26 cellular contexts compared by ENCODE assay signal in genomic region chr3:59695858-59696257, GRCh38.
DNase-seq lines count a peak whose midpoint lies in the region; ATAC-seq, FAIRE-seq and TF ChIP-seq lines count a peak whose summit lies in the region.
"Had no signal": no experiment of that assay in that cellular context is flagged by ENCODE, and none has a peak within 500 bp of the region (broad histone marks: within the 10 kb centered on the region; RNA-seq: fewer than 3 reads in every experiment).

No MANE protein-coding gene starts in this region.

- H3K9me3 Mint-ChIP-seq in stimulated activated memory B cell treated with anti-CD40 and anti-IgM and Interleukin-4, amounts not matched to agents 10 μg/mL and 1 μg/mL and 100 μg/mL, for 72 hours, result no peaks in the 10 kb centered on the region
- H3K9me3 Mint-ChIP-seq: GM23338 had no signal

- no peaks in the 10 kb centered on the region for H3K9me3 ChIP-seq in mucosa of descending colon
- no peaks in the 10 kb centered on the region for H3K9me3 ChIP-seq in small intestine (ENCODE audit: control insufficient read depth, low read depth)
- H3K9me3 ChIP-seq: A549, BE2C had no signal

- H3K4me3 Mint-ChIP-seq in stimulated activated memory B cell treated with anti-CD40 and anti-IgM and Interleukin-4, amounts not matched to agents 10 μg/mL and 1 μg/mL and 100 μg/mL, for 72 hours, result no peak overlapping the region
- H3K4me3 Mint-ChIP-seq: CD14-positive monocyte; CD4-positive, alpha-beta memory T cell; GM23338; H9; HFFc6 had no signal

- no peak overlapping the region for H3K27ac Mint-ChIP-seq in stimulated activated memory B cell treated with anti-CD40 and anti-IgM and Interleukin-4, amounts not matched to agents 10 μg/mL and 1 μg/mL and 100 μg/mL, for 72 hours
- H3K27ac Mint-ChIP-seq: CD4-positive, alpha-beta memory T cell; GM23338; H9; HFFc6 had no signal

- H3K27ac ChIP-seq in small intestine (ENCODE audit: low read depth in 1 of 2, low read length in 1 of 2), result no peak overlapping the region
- H3K27ac ChIP-seq: A549; BLaER1 treated with 17β-estradiol and CSF1 and Interleukin-3, amounts not matched to agents 10 nM and 100 nM had no signal

- H3K4me1 Mint-ChIP-seq in stimulated activated memory B cell treated with anti-CD40 and anti-IgM and Interleukin-4, amounts not matched to agents 10 μg/mL and 1 μg/mL and 100 μg/mL, for 72 hours, result peaks cover 14% of the 10 kb centered on the region
- H3K4me1 Mint-ChIP-seq: CD4-positive, alpha-beta memory T cell; GM23338; H9 had no signal

- FAIRE-seq in small intestine (lab: Jason Lieb, UNC), result no peak
- FAIRE-seq: A549, GM12891, GM18507 had no signal

- H3K4me1 ChIP-seq in mucosa of descending colon (ENCODE audit: low read depth), result no peaks in the 10 kb centered on the region
- no peaks in the 10 kb centered on the region for H3K4me1 ChIP-seq in small intestine (ENCODE audit: control insufficient read depth in 2 of 2, insufficient read depth in 1 of 2, low read depth in 1 of 2, low read length in 1 of 2)
- H3K4me1 ChIP-seq: A549, BE2C had no signal

- POLR2A ChIA-PET in HEK293T (lab: Yijun Ruan, JAX), result no interaction called here

- CTCF ChIA-PET in HEK293T (lab: Yijun Ruan, JAX), result no interaction called here

- H3K27me3 Mint-ChIP-seq in stimulated activated memory B cell treated with anti-CD40 and anti-IgM and Interleukin-4, amounts not matched to agents 10 μg/mL and 1 μg/mL and 100 μg/mL, for 72 hours, result no peaks in the 10 kb centered on the region
- H3K27me3 Mint-ChIP-seq: CD4-positive, alpha-beta memory T cell had no signal

- H3K4me3 ChIP-seq in mucosa of descending colon (no peak overlapping the region), small intestine (ENCODE audit: low read depth in 1 of 2, low read length in 2 of 2) (no peak overlapping the region)
- H3K4me3 ChIP-seq: A549; BLaER1 treated with 17β-estradiol and CSF1 and Interleukin-3, amounts not matched to agents 10 nM and 100 nM; GM23338 had no signal

- no peaks in the 10 kb centered on the region for H3K27me3 ChIP-seq in small intestine (ENCODE audit: control insufficient read depth in 2 of 2, insufficient read depth in 2 of 2, low read length in 2 of 2)
- H3K27me3 ChIP-seq: BE2C; BLaER1 treated with 17β-estradiol and CSF1 and Interleukin-3, amounts not matched to agents 10 nM and 100 nM had no signal

- WGBS in small intestine, 3 donors, result 17 to 66% (median 27%) methylated on average over 4 of the region's 4 CpGs

- TF ChIP-seq CTCF in mucosa of descending colon (IDR thresholded peaks at IDR 0.05), result no peak

- ATAC-seq in mucosa of descending colon, result peak; percentile 65
- no peak for ATAC-seq in stimulated activated memory B cell treated with anti-CD40 and anti-IgM and Interleukin-4, amounts not matched to agents 10 μg/mL and 1 μg/mL and 100 μg/mL, for 72 hours
- ATAC-seq in HG02642 (IDR thresholded peaks at IDR 0.05; ENCODE audit: poor library complexity, unreplicated experiment), result no peak
- ATAC-seq: A549, GM23338, HCT116 had no signal

- no peaks in the 10 kb centered on the region for H3K36me3 Mint-ChIP-seq in stimulated activated memory B cell treated with anti-CD40 and anti-IgM and Interleukin-4, amounts not matched to agents 10 μg/mL and 1 μg/mL and 100 μg/mL, for 72 hours
- H3K36me3 Mint-ChIP-seq: CD14-positive monocyte; CD4-positive, alpha-beta memory T cell had no signal

- intact Hi-C loops in mucosa of descending colon (cut with DNase I, micrococcal nuclease), result no loop called here

- DNase-seq in HEK293T (ENCODE audit: extremely low spot score) (no peak), NCI-H69 (lab: John Stamatoyannopoulos, UW) (peak; percentile 6), mucosa of descending colon (peak in 1 of 3 donors; percentile 12), small intestine (peak; percentile 17), HT-29 (ENCODE audit: low spot score) (no peak)
- DNase-seq: 8988T; ACHN; AML-193; BE2C; Calu3; CD4-positive, alpha-beta memory T cell; COR-L47; DMS53; DMS79 treated with DMSO at 0.1 percent for 48 hours; GF-D8; H9; HFFc6 had no signal

- no peaks in the 10 kb centered on the region for H3K36me3 ChIP-seq in mucosa of descending colon (ENCODE audit: low read depth)
- no peaks in the 10 kb centered on the region for H3K36me3 ChIP-seq in small intestine (ENCODE audit: control insufficient read depth in 2 of 2, insufficient read depth in 2 of 2, low read length in 2 of 2)
- H3K36me3 ChIP-seq: BE2C; BLaER1 treated with 17β-estradiol and CSF1 and Interleukin-3, amounts not matched to agents 10 nM and 100 nM had no signal

TF ChIP-seq in HEK293T, 16 proteins besides CTCF, POLR2A, EP300 and RAD21:
- TF ChIP-seq, protein P1, sequence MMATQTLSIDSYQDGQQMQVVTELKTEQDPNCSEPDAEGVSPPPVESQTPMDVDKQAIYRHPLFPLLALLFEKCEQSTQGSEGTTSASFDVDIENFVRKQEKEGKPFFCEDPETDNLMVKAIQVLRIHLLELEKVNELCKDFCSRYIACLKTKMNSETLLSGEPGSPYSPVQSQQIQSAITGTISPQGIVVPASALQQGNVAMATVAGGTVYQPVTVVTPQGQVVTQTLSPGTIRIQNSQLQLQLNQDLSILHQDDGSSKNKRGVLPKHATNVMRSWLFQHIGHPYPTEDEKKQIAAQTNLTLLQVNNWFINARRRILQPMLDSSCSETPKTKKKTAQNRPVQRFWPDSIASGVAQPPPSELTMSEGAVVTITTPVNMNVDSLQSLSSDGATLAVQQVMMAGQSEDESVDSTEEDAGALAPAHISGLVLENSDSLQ (IDR thresholded peaks at IDR 0.05), result peak; percentile 86
- TF ChIP-seq FOXK2 (IDR thresholded peaks at IDR 0.05), result no peak

Comparison
In these comparisons a context has a peak if more than half of its experiments do, and no peak if none do; other contexts are left out.
1. DNase-seq: peak in NCI-H69 (single experiment) and small intestine (single experiment); none in HEK293T (single experiment) and HT-29 (single experiment).